9 cellular contexts compared by ENCODE assay signal in the genomic region with DNA sequence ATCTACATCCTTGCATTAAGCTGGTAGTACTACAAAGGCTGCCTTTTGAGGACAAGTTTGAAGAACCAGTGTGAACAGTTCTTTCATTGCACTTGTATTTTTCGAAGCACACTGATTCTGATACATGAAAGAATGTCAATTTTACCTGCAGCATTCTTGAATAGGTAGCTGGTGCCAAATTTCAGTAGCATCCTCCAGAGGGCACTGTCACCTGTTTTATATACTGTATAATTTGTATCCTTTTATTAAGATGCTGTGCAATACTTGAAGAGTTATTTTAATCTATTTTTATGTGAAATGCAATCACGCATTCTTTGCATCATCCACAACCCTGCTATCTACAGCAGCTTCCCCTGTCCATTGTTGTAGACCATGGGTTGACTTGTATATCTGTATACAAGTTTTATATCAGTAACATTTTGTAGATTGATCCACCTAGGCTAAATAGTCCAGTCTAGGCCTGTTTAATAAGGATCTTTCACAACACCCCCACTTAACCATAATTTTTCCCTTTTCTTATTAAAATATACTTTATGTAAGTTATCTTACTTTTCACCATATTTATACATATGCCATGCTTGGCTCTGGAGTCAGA.
A peak's percentile ranks its signal among the peaks of the same experiment; 100 is the strongest.
DNase-seq lines count a peak whose midpoint lies in the region; ATAC-seq, FAIRE-seq and TF ChIP-seq lines count a peak whose summit lies in the region.
"Had no signal": no experiment of that assay in that cellular context is flagged by ENCODE, and none has a peak within 500 bp of the region (broad histone marks: within the 10 kb centered on the region; RNA-seq: fewer than 3 reads in every experiment).

No MANE protein-coding gene starts in this region.

- FAIRE-seq in GM12878 (lab: Jason Lieb, UNC) = no peak

- POLR2A ChIA-PET in GM10248 (lab: Yijun Ruan, JAX) = no interaction called here
- POLR2A ChIA-PET in GM12878 (lab: Charles Lee) = no interaction called here

- TF ChIP-seq POLR2A in GM12878 (IDR thresholded peaks at IDR 0.05; ENCODE audit: low read depth, low read length) = no peak

- no peak overlapping the region for H3K27ac ChIP-seq in GM12878 (ENCODE audit: control insufficient read depth, insufficient read depth)
- H3K27ac ChIP-seq in lower lobe of right lung = no peak overlapping the region
- H3K27ac ChIP-seq: thoracic aorta had no signal

- DNase-seq in GM10248 (ENCODE audit: extremely low spot score) (no peak), NCI-H1092 treated with DMSO at 0.1 percent for 48 hours (lab: John Stamatoyannopoulos, UW) (peak; percentile 55), GM12878 (ENCODE audit: low read depth, low spot score) (no peak), lower lobe of right lung (no peak), NCI-H2171 (lab: John Stamatoyannopoulos, UW) (no peak)
- no peak for DNase-seq in activated CD4-positive, alpha-beta T cell treated with anti-CD3 and anti-CD28 coated beads for 4 hours

- H3K4me3 ChIP-seq in GM12878 (no peak overlapping the region), lower lobe of right lung (no peak overlapping the region)
- H3K4me3 ChIP-seq: thoracic aorta had no signal

- no TSS peak for BruUV-seq in GM12878 (replicated peaks; lab: Mats Ljungman, UMichigan)

- RAD21 ChIA-PET in GM12878 (lab: Charles Lee; ENCODE audit: unreplicated experiment) = no interaction called here

- SMC1A ChIA-PET in GM12878 (lab: Charles Lee; ENCODE audit: uncharacterized antibody, unreplicated experiment) = interaction anchor here (1.0 to 1.1 kb wide), 5 partner anchors 16 to 631 kb away, joined by 3 to 4 read pairs (median 3); no protein-coding TSS in a partner anchor

- H3K9me3 ChIP-seq in GM12878 (replicated peaks; ENCODE audit: control insufficient read depth, insufficient read depth, low read length) = no peaks in the 10 kb centered on the region
- H3K9me3 ChIP-seq in lower lobe of right lung = no peaks in the 10 kb centered on the region
- H3K9me3 ChIP-seq: thoracic aorta had no signal

- peak; percentile 66; the same call in 2 of the 3 replicates for ATAC-seq in GM12878
- no peak for ATAC-seq in lower lobe of right lung
- ATAC-seq in HG03025 (IDR thresholded peaks at IDR 0.05; ENCODE audit: low FRiP score, unreplicated experiment) = no peak
- ATAC-seq in HG02571 (IDR thresholded peaks at IDR 0.05; ENCODE audit: unreplicated experiment) = no peak

- intact Hi-C loops in GM12878 (cut with micrococcal nuclease; ENCODE audit: unreplicated experiment) (loop anchor here (5.0 to 10.0 kb wide), 3 partner anchors 271 to 626 kb away; no protein-coding TSS in a partner anchor), lower lobe of right lung (cut with DNase I) (no loop called here)

- TF ChIP-seq CTCF in GM10248 (IDR thresholded peaks at IDR 0.05; ENCODE audit: control extremely low read depth, extremely low read depth, low read depth, missing control alignments) = peak; percentile 8
- TF ChIP-seq CTCF in GM12878 (IDR thresholded peaks at IDR 0.05 in 2 of 3, conservative IDR thresholded peaks at IDR 0.05 in 1 of 3; ENCODE audit: control insufficient read depth in 2 of 3, extremely low read depth in 1 of 3, insufficient read depth in 1 of 3, low read depth in 3 of 3, low read length in 3 of 3) = peak; percentile 19 to 38 (median 30); a peak in 2 of 6 replicates
- peak; percentile 38 for TF ChIP-seq CTCF in lower lobe of right lung (IDR thresholded peaks at IDR 0.05)

- CTCF ChIA-PET in GM10248 (lab: Yijun Ruan, JAX) = interaction anchor here (0.9 to 1.9 kb wide), 5 partner anchors 10 to 283 kb away, joined by 3 to 7 read pairs (median 5); no protein-coding TSS in a partner anchor
- CTCF ChIA-PET in GM12878 (lab: Yijun Ruan, JAX) = interaction anchor here (1.0 to 2.1 kb wide), 9 partner anchors 19 to 647 kb away, joined by 3 to 9 read pairs (median 4); no protein-coding TSS in a partner anchor

- H3K9ac ChIP-seq in GM12878 (ENCODE audit: control insufficient read depth, insufficient read depth, low read length) = no peak overlapping the region

- no peaks in the 10 kb centered on the region for H3K4me1 ChIP-seq in GM12878 (ENCODE audit: control insufficient read depth, insufficient read depth, low read length)
- H3K4me1 ChIP-seq in lower lobe of right lung = no peaks in the 10 kb centered on the region

- no peak overlapping the region for H2AFZ ChIP-seq in GM12878 (ENCODE audit: control insufficient read depth, low read depth, low read length)

- peak; percentile 6; the same call in 1 of the 2 replicates for TF ChIP-seq RAD21 in GM12878 (IDR thresholded peaks at IDR 0.05; ENCODE audit: insufficient read depth, low read depth, low read length)

- H4K20me1 ChIP-seq in GM12878 (ENCODE audit: control insufficient read depth, insufficient read depth) = no peaks in the 10 kb centered on the region

- 2% methylated on average over 2 of the region's 2 CpGs for WGBS in GM12878 (ENCODE audit: insufficient coverage, insufficient replicate concordance, low lambda C conversion rate, missing lambda C conversion rate)

- H3K27me3 ChIP-seq in GM12878 (replicated peaks in 1 of 2; ENCODE audit: control insufficient read depth in 2 of 2, insufficient read depth in 2 of 2, low read length in 1 of 2) = no peaks in the 10 kb centered on the region
- no peaks in the 10 kb centered on the region for H3K27me3 ChIP-seq in lower lobe of right lung (ENCODE audit: low read depth)

- no peaks in the 10 kb centered on the region for H3K79me2 ChIP-seq in GM12878 (ENCODE audit: control insufficient read depth, insufficient read depth, low read length)

- in situ Hi-C loops in GM12878 (cut with MboI) = no loop called here

- no peak overlapping the region for H3K4me2 ChIP-seq in GM12878 (ENCODE audit: control insufficient read depth, insufficient read depth)

- H3K36me3 ChIP-seq in GM12878 (ENCODE audit: control insufficient read depth in 2 of 2, insufficient read depth in 2 of 2, low read length in 1 of 2) (no peaks in the 10 kb centered on the region), lower lobe of right lung (no peaks in the 10 kb centered on the region)
- H3K36me3 ChIP-seq: thoracic aorta had no signal

- no peak for TF ChIP-seq EP300 in GM12878 (IDR thresholded peaks at IDR 0.05; ENCODE audit: borderline replicate concordance in 1 of 2, control insufficient read depth in 1 of 2, low read depth in 2 of 2, low read length in 2 of 2)

TF ChIP-seq in GM12878, 131 proteins besides CTCF, POLR2A, EP300 and RAD21:
- TF ChIP-seq SMC3 (IDR thresholded peaks at IDR 0.05; ENCODE audit: borderline replicate concordance, low read length) (peak; percentile 28; the same call in 1 of the 2 replicates), CBFB (IDR thresholded peaks at IDR 0.05; ENCODE audit: low read depth) (no peak)
TF ChIP-seq in GM12878: peak in this region for 1.
